In genomic region chr4:153485374-153485773, GRCh38 we compare ENCODE assay signal across 16 cellular contexts. TPM values are rescaled to one million over a fixed set of nuclear protein-coding genes. Genes with fewer than 3 reads are reported as not detected.
DNase-seq lines count a peak whose midpoint lies in the region; ATAC-seq and TF ChIP-seq lines count a peak whose summit lies in the region.
"Had no signal": no experiment of that assay in that cellular context is flagged by ENCODE, and none has a peak within 500 bp of the region (broad histone marks: within the 10 kb centered on the region; RNA-seq: fewer than 3 reads in every experiment).

No MANE protein-coding gene starts in this region.

- no peak overlapping the region for H3K4me3 ChIP-seq in heart left ventricle
- no peak overlapping the region for H3K4me3 ChIP-seq in PC-3 (ENCODE audit: low read length)
- no peak overlapping the region for H3K4me3 ChIP-seq in transverse colon
- H3K4me3 ChIP-seq: pancreas had no signal

- no peaks in the 10 kb centered on the region for H3F3A ChIP-seq in PC-3 (ENCODE audit: low read length, unreplicated experiment)

- TF ChIP-seq CTCF in heart left ventricle (IDR thresholded peaks at IDR 0.05) (no peak), PC-3 (conservative IDR thresholded peaks at IDR 0.05; ENCODE audit: low read depth, low read length) (no peak), foreskin keratinocyte (conservative IDR thresholded peaks at IDR 0.05) (no peak), transverse colon (IDR thresholded peaks at IDR 0.05) (no peak)

- H3K9me2 ChIP-seq in PC-3 (replicated peaks; ENCODE audit: low read length), result no peaks in the 10 kb centered on the region

- H2AFZ ChIP-seq in PC-3 (ENCODE audit: low read length), result no peak overlapping the region

- peaks cover 24% of the 10 kb centered on the region for H3K79me2 ChIP-seq in PC-3 (ENCODE audit: low read length)

- H3K9ac ChIP-seq in PC-3 (ENCODE audit: low read length), result peak overlapping the region; percentile 65

- H3K36me3 ChIP-seq in heart left ventricle, result peaks cover 0 to 11% (median 0%) of the 10 kb centered on the region in 9 donors
- H3K36me3 ChIP-seq in PC-3 (ENCODE audit: low read depth, low read length), result no peaks in the 10 kb centered on the region
- no peaks in the 10 kb centered on the region for H3K36me3 ChIP-seq in transverse colon
- H3K36me3 ChIP-seq: pancreas had no signal

- POLR2A ChIA-PET in PC-3 (lab: Charles Lee; ENCODE audit: unreplicated experiment), result no interaction called here

- ATAC-seq in heart left ventricle (no peak), Right ventricle myocardium superior (ENCODE audit: poor library complexity) (no peak), PC-3 (peak; percentile 37), foreskin keratinocyte (no peak), GM19035 (IDR thresholded peaks at IDR 0.05; ENCODE audit: unreplicated experiment) (no peak)
- ATAC-seq: pancreas had no signal

- TF ChIP-seq POLR2A in heart left ventricle (IDR thresholded peaks at IDR 0.05) (no peak), transverse colon (IDR thresholded peaks at IDR 0.05) (no peak)

- BruUV-seq in PC-3 (replicated peaks; lab: Mats Ljungman, UMichigan), result no TSS peak

- intact Hi-C loops in heart left ventricle (cut with DNase I) (loop anchor here in 3 of 10 donors (5.0 to 10.0 kb wide), 3 partner anchors 37 to 79 kb away; no protein-coding TSS in a partner anchor), Right ventricle myocardium superior (cut with DNase I) (no loop called here), PC-3 (cut with micrococcal nuclease) (no loop called here), transverse colon (cut with DNase I; ENCODE audit: low total_unique reads) (no loop called here)

- DNase-seq in heart left ventricle (no peak), Right ventricle myocardium superior (no peak), PC-3 (peak; percentile 70), foreskin keratinocyte (no peak), transverse colon (no peak), G401 (ENCODE audit: low spot score) (no peak), DMS 273 (lab: John Stamatoyannopoulos, UW; ENCODE audit: unreplicated experiment) (no peak)
- DNase-seq: activated CD8-positive, alpha-beta memory T cell treated with anti-CD3 and anti-CD28 coated beads for 24 hours; activated naive CD8-positive, alpha-beta T cell treated with anti-CD3 and anti-CD28 coated beads, Interleukin-2, amount 10 ng/mL, durations not matched to agents 7 days and 5 days; GDM1; HCEC 1CT; mesendoderm; MM.1S; NCI-H2171; pancreas had no signal

- peaks cover 17 to 78% (median 62%) of the 10 kb centered on the region in 12 donors for H3K4me1 ChIP-seq in heart left ventricle
- peaks cover 53% of the 10 kb centered on the region for H3K4me1 ChIP-seq in PC-3 (ENCODE audit: insufficient read depth, low read length)
- peaks cover 26% of the 10 kb centered on the region for H3K4me1 ChIP-seq in foreskin keratinocyte
- peaks cover 5 to 43% (median 31%) of the 10 kb centered on the region in 4 donors for H3K4me1 ChIP-seq in transverse colon

- H3K9me3 ChIP-seq in heart left ventricle, result no peaks in the 10 kb centered on the region
- H3K9me3 ChIP-seq in PC-3 (ENCODE audit: low read length), result no peaks in the 10 kb centered on the region
- no peaks in the 10 kb centered on the region for H3K9me3 ChIP-seq in transverse colon
- H3K9me3 ChIP-seq: pancreas had no signal

- no peak for TF ChIP-seq EP300 in transverse colon (IDR thresholded peaks at IDR 0.05; ENCODE audit: low read depth)

- CTCF ChIA-PET in PC-3 (lab: Charles Lee), result no interaction called here

- H4K20me1 ChIP-seq in PC-3 (ENCODE audit: low read length), result no peaks in the 10 kb centered on the region

- WGBS in heart left ventricle, 4 donors, result 93 to 100% (median 99%) methylated on average over 1 of the region's 1 CpG
- 52 to 60% methylated on average over 1 of the region's 1 CpG for WGBS in transverse colon (ENCODE audit: low coverage in 1 of 2), 2 donors

- peak overlapping the region; percentile 71 for H3K4me2 ChIP-seq in PC-3 (ENCODE audit: low read length)

- H3K27ac ChIP-seq in heart left ventricle (peak overlapping the region in 9 of 12 donors; percentile 17 to 87 (median 77)), PC-3 (ENCODE audit: low read length) (peak overlapping the region; percentile 99), foreskin keratinocyte (peak overlapping the region; percentile 96), transverse colon (peak overlapping the region in 3 of 4 donors; percentile 35 to 78 (median 52))

- H3K27me3 ChIP-seq in heart left ventricle, result no peaks in the 10 kb centered on the region
- no peaks in the 10 kb centered on the region for H3K27me3 ChIP-seq in PC-3 (ENCODE audit: low read length)
- H3K27me3 ChIP-seq in foreskin keratinocyte, result no peaks in the 10 kb centered on the region
- no peaks in the 10 kb centered on the region for H3K27me3 ChIP-seq in transverse colon
- H3K27me3 ChIP-seq: pancreas had no signal

- in situ Hi-C loops in transverse colon (cut with MboI; ENCODE audit: low pct_ligation_motif_present in 1 of 4, low pct_unique_long_range_greater_than_20kb in 1 of 4, low sequenced_read_pairs in 3 of 4) (no loop called here), G401 (cut with HindIII; ENCODE audit: low sequenced_read_pairs) (no loop called here)

RNA-seq across cellular contexts. Expression of gene TMEM131L, which starts 19.2 kb away (rescaled TPM):
- total RNA-seq in heart left ventricle (10 to 100 TPM; 10.9 to 22.2 (median 19.9) TPM), Right ventricle myocardium superior (13.7 TPM), PC-3 (2014; rRNA removed) (7.7 and 10.3 TPM in 2 replicates), foreskin keratinocyte (10.5 and 13.4 TPM in 2 replicates), transverse colon (10 to 100 TPM in 2 of 4 donors, 1 to 10 TPM in 2; 5.2 to 14.8 (median 8.3) TPM)
- polyA plus RNA-seq in heart left ventricle (1 to 10 TPM; 3.8 TPM), foreskin keratinocyte (3.8 and 4.1 TPM in 2 replicates)
- 4.5 and 13.5 TPM in 2 replicates for total RNA-seq in G401 (2014; rRNA removed; shearing (Covaris generic))
